ENCODE assay signal across 1 cellular context in the genomic region with DNA sequence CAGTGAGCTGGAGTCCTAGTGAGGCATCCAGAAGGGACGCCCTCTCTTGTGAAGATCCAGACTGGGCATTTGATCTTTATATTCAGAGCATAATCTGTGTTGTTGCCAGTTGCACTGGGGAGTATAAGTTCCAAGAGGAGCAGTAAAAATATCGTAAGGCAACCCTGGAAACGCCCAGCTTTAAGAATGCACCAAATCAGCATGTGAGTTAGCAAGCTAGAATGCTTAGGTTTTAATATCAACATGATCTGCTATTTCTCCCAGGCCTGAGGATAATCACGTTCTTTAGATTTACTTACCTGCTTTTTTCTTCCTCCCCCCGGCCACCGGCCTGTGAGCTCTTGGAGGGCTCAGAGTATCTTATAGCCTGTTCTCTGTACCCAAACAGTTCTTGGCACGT.
TF ChIP-seq lines count a peak whose summit lies in the region.

No MANE protein-coding gene starts in this region.

TF ChIP-seq in IMR-90, 13 proteins besides CTCF, POLR2A, EP300 and RAD21:
- TF ChIP-seq, protein P1, sequence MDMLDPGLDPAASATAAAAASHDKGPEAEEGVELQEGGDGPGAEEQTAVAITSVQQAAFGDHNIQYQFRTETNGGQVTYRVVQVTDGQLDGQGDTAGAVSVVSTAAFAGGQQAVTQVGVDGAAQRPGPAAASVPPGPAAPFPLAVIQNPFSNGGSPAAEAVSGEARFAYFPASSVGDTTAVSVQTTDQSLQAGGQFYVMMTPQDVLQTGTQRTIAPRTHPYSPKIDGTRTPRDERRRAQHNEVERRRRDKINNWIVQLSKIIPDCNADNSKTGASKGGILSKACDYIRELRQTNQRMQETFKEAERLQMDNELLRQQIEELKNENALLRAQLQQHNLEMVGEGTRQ (IDR thresholded peaks at IDR 0.05; ENCODE audit: low read depth, low read length): no peak
- TF ChIP-seq MXI1 (IDR thresholded peaks at IDR 0.05; ENCODE audit: borderline replicate concordance, low read depth, low read length) (no peak), RFX5 (IDR thresholded peaks at IDR 0.05; ENCODE audit: low read depth, low read length) (no peak), FOS (IDR thresholded peaks at IDR 0.05; ENCODE audit: low read depth, low read length) (no peak), MAZ (IDR thresholded peaks at IDR 0.05; ENCODE audit: borderline replicate concordance, low read depth, low read length) (no peak), SMC3 (IDR thresholded peaks at IDR 0.05; ENCODE audit: low read depth, low read length) (no peak), CHD1 (IDR thresholded peaks at IDR 0.05; ENCODE audit: low read depth, low read length) (no peak), RCOR1 (IDR thresholded peaks at IDR 0.05; ENCODE audit: insufficient replicate concordance, low read length) (no peak), NFE2L2 (IDR thresholded peaks at IDR 0.05; ENCODE audit: low read depth, low read length) (no peak), CEBPB (IDR thresholded peaks at IDR 0.05; ENCODE audit: low read depth, low read length) (no peak), BHLHE40 (IDR thresholded peaks at IDR 0.05; ENCODE audit: low read depth, low read length) (no peak), MAFK (IDR thresholded peaks at IDR 0.05; ENCODE audit: low read depth, low read length) (no peak)
- TF ChIP-seq, protein P2, sequence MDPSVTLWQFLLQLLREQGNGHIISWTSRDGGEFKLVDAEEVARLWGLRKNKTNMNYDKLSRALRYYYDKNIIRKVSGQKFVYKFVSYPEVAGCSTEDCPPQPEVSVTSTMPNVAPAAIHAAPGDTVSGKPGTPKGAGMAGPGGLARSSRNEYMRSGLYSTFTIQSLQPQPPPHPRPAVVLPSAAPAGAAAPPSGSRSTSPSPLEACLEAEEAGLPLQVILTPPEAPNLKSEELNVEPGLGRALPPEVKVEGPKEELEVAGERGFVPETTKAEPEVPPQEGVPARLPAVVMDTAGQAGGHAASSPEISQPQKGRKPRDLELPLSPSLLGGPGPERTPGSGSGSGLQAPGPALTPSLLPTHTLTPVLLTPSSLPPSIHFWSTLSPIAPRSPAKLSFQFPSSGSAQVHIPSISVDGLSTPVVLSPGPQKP (IDR thresholded peaks at IDR 0.05; ENCODE audit: borderline replicate concordance, low read depth, low read length): no peak
